ENCODE assay signal across 1 cellular context in the genomic region with DNA sequence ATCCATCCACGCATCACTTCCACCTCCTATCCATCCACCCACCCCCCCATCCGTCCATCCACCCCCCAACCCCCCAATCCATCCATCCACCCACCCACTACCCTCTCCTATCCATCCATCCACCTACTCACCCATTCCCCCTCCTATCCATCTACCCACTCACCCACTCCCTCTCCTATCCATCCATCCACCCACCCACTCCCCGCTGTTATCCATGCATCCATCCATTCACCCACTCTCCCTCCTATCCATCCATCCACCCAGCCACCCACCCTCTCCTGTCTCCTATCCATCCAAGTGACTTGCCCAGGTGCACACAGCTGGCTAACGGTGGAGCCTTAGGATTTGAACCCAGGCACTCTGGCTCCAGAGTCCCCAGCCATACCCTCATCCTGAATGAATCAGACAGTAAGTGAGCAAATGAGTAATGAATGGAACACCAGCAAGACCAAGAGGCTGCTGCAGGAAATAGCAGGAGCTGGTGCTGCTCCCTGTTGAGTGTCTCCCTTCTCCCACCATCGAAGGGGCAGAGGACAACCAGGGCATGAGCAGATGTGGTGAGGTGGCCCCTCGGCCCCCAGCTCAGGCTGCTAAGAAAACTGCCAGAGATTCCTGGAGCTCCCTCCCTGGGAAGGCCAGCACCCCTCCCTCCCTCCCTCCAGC.
TF ChIP-seq lines count a peak whose summit lies in the region.

No MANE protein-coding gene starts in this region.

TF ChIP-seq in A549, 52 proteins besides CTCF, POLR2A, EP300 and RAD21 (continued from another document):
- no peak for TF ChIP-seq FOSB (CRISPR knock-in tag; IDR thresholded peaks at IDR 0.05)
- TF ChIP-seq, protein P1, sequence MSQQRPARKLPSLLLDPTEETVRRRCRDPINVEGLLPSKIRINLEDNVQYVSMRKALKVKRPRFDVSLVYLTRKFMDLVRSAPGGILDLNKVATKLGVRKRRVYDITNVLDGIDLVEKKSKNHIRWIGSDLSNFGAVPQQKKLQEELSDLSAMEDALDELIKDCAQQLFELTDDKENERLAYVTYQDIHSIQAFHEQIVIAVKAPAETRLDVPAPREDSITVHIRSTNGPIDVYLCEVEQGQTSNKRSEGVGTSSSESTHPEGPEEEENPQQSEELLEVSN (IDR thresholded peaks at IDR 0.05; ENCODE audit: borderline replicate concordance, low read depth) = no peak
- TF ChIP-seq JUNB (IDR thresholded peaks at IDR 0.05) = no peak
- no peak for TF ChIP-seq NR3C1 (IDR thresholded peaks at IDR 0.05)
- TF ChIP-seq, protein P2, sequence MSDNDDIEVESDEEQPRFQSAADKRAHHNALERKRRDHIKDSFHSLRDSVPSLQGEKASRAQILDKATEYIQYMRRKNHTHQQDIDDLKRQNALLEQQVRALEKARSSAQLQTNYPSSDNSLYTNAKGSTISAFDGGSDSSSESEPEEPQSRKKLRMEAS (IDR thresholded peaks at IDR 0.05) = no peak
- TF ChIP-seq CBX2 (IDR thresholded peaks at IDR 0.05; ENCODE audit: borderline replicate concordance, low read depth) = no peak
